In the genomic region with DNA sequence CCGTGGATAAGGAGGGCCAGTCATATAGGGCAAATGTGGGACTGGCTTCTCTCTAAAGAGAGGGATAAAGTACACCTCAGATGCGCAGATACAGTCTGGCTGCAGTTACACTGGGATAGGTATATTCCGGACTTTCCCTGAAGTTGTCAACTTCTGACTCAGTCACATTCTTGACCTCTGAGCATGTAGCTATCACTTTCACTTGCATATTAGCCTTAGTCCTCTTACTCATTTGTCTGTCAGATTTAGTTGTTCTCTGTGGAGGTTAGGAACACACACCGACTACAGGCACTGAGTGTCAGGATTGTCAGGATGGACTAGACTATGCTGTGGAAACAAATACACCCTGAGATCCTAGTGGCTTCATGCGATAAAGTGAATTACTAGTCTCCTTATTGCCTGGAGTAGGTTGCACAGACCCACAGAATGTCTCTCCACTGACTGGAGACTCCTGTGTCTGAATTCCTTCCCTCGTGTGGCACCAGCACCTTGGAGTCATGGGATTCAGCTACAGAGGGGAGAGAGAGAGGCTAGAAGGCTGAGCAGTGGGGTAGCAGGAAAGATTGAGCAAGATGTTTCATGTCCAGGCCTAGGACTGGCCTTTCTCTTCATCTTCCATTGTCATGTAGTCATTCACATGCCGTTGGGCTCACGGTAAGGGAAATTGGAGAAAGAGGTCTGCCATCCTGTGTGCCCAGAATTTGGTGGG, we compare ENCODE assay signal across 11 cellular contexts.
DNase-seq lines count a peak whose midpoint lies in the region; ATAC-seq and TF ChIP-seq lines count a peak whose summit lies in the region.
"Had no signal": no experiment of that assay in that cellular context is flagged by ENCODE, and none has a peak within 500 bp of the region (broad histone marks: within the 10 kb centered on the region; RNA-seq: fewer than 3 reads in every experiment).

No MANE protein-coding gene starts in this region.

- H3K4me1 ChIP-seq in smooth muscle cell (ENCODE audit: low read depth), result no peaks in the 10 kb centered on the region

- H3K9me3 ChIP-seq in smooth muscle cell (replicated peaks; ENCODE audit: low read depth), result no peaks in the 10 kb centered on the region

- no peaks in the 10 kb centered on the region for H3K36me3 ChIP-seq in smooth muscle cell (ENCODE audit: low read depth)

- DNase-seq in HT1080 (ENCODE audit: low read depth), result peak; percentile 94
- DNase-seq in epithelial cell of prostate (ENCODE audit: low read depth, low spot score), result peak; percentile 68
- no peak for DNase-seq in smooth muscle cell (lab: John Stamatoyannopoulos, UW; ENCODE audit: unreplicated experiment)
- no peak for DNase-seq in NCI-H748 (lab: John Stamatoyannopoulos, UW; ENCODE audit: unreplicated experiment)
- no peak for DNase-seq in stimulated activated naive CD4-positive, alpha-beta T cell (lab: John Stamatoyannopoulos, UW)
- DNase-seq in GDM1 (lab: John Stamatoyannopoulos, UW), result no peak
- DNase-seq: activated naive CD4-positive, alpha-beta T cell treated with anti-CD3 and anti-CD28 coated beads, Interleukin-2, amount 10 ng/mL, durations not matched to agents 7 days and 5 days; glutamatergic neuron; NCI-H69 had no signal

- no peak overlapping the region for H3K9ac ChIP-seq in smooth muscle cell (ENCODE audit: low read depth)

- peak; percentile 70 for ATAC-seq in GM19023 (IDR thresholded peaks at IDR 0.05; ENCODE audit: unreplicated experiment)

- 59% methylated on average over 8 of the region's 8 CpGs for WGBS in smooth muscle cell (ENCODE audit: low lambda C conversion rate)

- no peak overlapping the region for H3K4me2 ChIP-seq in smooth muscle cell
- H3K4me2 ChIP-seq: GM23338 had no signal

- H3K4me3 ChIP-seq in smooth muscle cell, result no peak overlapping the region
- H3K4me3 ChIP-seq: GM23338 had no signal

- H3F3A ChIP-seq in smooth muscle cell (ENCODE audit: low read depth), result no peaks in the 10 kb centered on the region

- no peak overlapping the region for H2AFZ ChIP-seq in smooth muscle cell (ENCODE audit: low read depth)
- H2AFZ ChIP-seq: GM23338 had no signal

- peak overlapping the region; percentile 35 for H3K27ac ChIP-seq in epithelial cell of prostate
- H3K27ac ChIP-seq in smooth muscle cell (ENCODE audit: low read depth), result peak overlapping the region; percentile 71

- H3K79me2 ChIP-seq in smooth muscle cell (ENCODE audit: low read depth), result no peaks in the 10 kb centered on the region

- TF ChIP-seq CTCF in smooth muscle cell (IDR thresholded peaks at IDR 0.05; ENCODE audit: borderline replicate concordance, insufficient read depth, poor library complexity, severe bottlenecking), result no peak

- H4K20me1 ChIP-seq in smooth muscle cell (ENCODE audit: low read depth), result peaks cover 6% of the 10 kb centered on the region

- no peaks in the 10 kb centered on the region for H3K27me3 ChIP-seq in smooth muscle cell (ENCODE audit: low read depth)

Comparison
In these comparisons a context has a peak if more than half of its experiments do, and no peak if none do; other contexts are left out.
1. DNase-seq: peak in HT1080 (single experiment) and epithelial cell of prostate (single experiment); none in smooth muscle cell (single experiment), NCI-H748 (single experiment), stimulated activated naive CD4-positive, alpha-beta T cell (0 of 6) and GDM1 (single experiment).